13 cellular contexts compared by ENCODE assay signal in the genomic region with DNA sequence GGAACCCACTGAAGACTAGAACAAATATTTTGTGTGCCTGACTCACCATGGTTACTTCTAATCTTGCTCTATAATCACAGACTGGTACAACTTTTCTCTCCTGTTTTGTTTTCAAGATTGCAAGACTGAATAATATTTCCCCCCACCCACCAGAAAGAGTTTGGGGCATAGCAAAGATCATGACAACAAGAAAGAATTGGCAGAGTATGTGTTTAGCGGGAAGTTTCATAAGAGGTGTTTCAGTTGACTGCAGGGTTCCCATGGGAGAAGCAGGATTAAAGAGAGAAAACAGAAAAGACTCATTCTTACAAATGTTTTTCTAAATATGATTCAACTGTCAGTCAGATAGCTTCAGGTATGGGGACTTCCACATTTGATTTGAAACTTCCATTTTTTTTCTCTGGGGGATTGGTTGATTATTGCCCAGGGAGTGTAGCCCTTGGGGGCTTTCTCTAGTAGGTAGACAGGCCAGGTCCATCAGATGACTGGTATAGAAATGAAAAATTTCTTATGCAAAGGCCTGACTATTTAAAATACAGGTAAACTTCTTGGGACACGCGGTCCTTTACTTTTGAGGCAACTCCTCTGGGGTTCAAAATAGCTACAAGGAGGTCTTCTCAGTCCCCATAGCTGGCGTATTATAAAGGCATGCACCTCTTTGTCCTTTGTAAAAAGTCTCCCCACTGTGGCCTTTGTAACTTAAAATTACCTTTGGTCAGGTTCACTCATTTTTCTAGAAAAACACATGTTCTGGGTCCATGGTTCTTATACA. TPM values are rescaled to one million over a fixed set of nuclear protein-coding genes. Genes with fewer than 3 reads are reported as not detected.
DNase-seq lines count a peak whose midpoint lies in the region; ATAC-seq lines count a peak whose summit lies in the region.
"Had no signal": no experiment of that assay in that cellular context is flagged by ENCODE, and none has a peak within 500 bp of the region (broad histone marks: within the 10 kb centered on the region; RNA-seq: fewer than 3 reads in every experiment).

No MANE protein-coding gene starts in this region.

- no peaks in the 10 kb centered on the region for H3K27me3 Mint-ChIP-seq in stimulated activated memory B cell treated with anti-CD40 and anti-IgM and Interleukin-4, amounts not matched to agents 10 μg/mL and 1 μg/mL and 100 μg/mL, for 72 hours

- DNase-seq in posterior vena cava (ENCODE audit: low spot score) = no peak
- no peak for DNase-seq in foreskin melanocyte
- DNase-seq: activated CD8-positive, alpha-beta T cell treated with anti-CD3 and anti-CD28 coated beads, Interleukin-2, amount 10 ng/mL, durations not matched to agents 7 days and 5 days; islet precursor cell; NCI-H146 had no signal

- peaks cover 27% of the 10 kb centered on the region for H3K4me1 Mint-ChIP-seq in stimulated activated memory B cell treated with anti-CD40 and anti-IgM and Interleukin-4, amounts not matched to agents 10 μg/mL and 1 μg/mL and 100 μg/mL, for 72 hours

- H3K9me3 Mint-ChIP-seq in stimulated activated memory B cell treated with anti-CD40 and anti-IgM and Interleukin-4, amounts not matched to agents 10 μg/mL and 1 μg/mL and 100 μg/mL, for 72 hours = peaks cover 14% of the 10 kb centered on the region

- H3K27ac Mint-ChIP-seq in stimulated activated memory B cell treated with anti-CD40 and anti-IgM and Interleukin-4, amounts not matched to agents 10 μg/mL and 1 μg/mL and 100 μg/mL, for 72 hours = peak overlapping the region; percentile 46
- H3K27ac Mint-ChIP-seq: activated CD8-positive, alpha-beta T cell treated with anti-CD3 and anti-CD28 coated beads, Interleukin-2, amount 10 ng/mL, durations not matched to agents 7 days and 5 days; natural killer cell treated with Interleukin-12 subunit alpha and Interleukin-12 subunit beta and Interleukin-15 and Interleukin-18, amount 100 ng/mL, for 72 hours had no signal

- H3K36me3 Mint-ChIP-seq in stimulated activated memory B cell treated with anti-CD40 and anti-IgM and Interleukin-4, amounts not matched to agents 10 μg/mL and 1 μg/mL and 100 μg/mL, for 72 hours = peaks cover 16% of the 10 kb centered on the region

- intact Hi-C loops in posterior vena cava (cut with DNase I) = no loop called here

- no peak overlapping the region for H3K4me3 Mint-ChIP-seq in stimulated activated memory B cell treated with anti-CD40 and anti-IgM and Interleukin-4, amounts not matched to agents 10 μg/mL and 1 μg/mL and 100 μg/mL, for 72 hours
- H3K4me3 Mint-ChIP-seq: activated CD8-positive, alpha-beta T cell treated with anti-CD3 and anti-CD28 coated beads, Interleukin-2, amount 10 ng/mL, durations not matched to agents 7 days and 5 days; natural killer cell treated with Interleukin-12 subunit alpha and Interleukin-12 subunit beta and Interleukin-15 and Interleukin-18, amount 100 ng/mL, for 72 hours had no signal

- ATAC-seq in GM18909 (IDR thresholded peaks at IDR 0.05; ENCODE audit: poor library complexity, unreplicated experiment) = peak; percentile 82
- peak; percentile 69 for ATAC-seq in GM21717 (IDR thresholded peaks at IDR 0.05; ENCODE audit: unreplicated experiment)
- peak; percentile 36 for ATAC-seq in HG03103 (IDR thresholded peaks at IDR 0.05; ENCODE audit: low read depth, unreplicated experiment)
- peak; percentile 82 for ATAC-seq in stimulated activated memory B cell treated with anti-CD40 and anti-IgM and Interleukin-4, amounts not matched to agents 10 μg/mL and 1 μg/mL and 100 μg/mL, for 72 hours
- ATAC-seq in HG03025 (IDR thresholded peaks at IDR 0.05; ENCODE audit: low FRiP score, unreplicated experiment) = no peak
- ATAC-seq: activated CD8-positive, alpha-beta T cell treated with anti-CD3 and anti-CD28 coated beads, Interleukin-2, amount 10 ng/mL, durations not matched to agents 7 days and 5 days; natural killer cell treated with Interleukin-12 subunit alpha and Interleukin-12 subunit beta and Interleukin-15 and Interleukin-18, amount 100 ng/mL, for 72 hours had no signal

RNA-seq across cellular contexts. Expression of a gene that starts 13.9 kb away (rescaled TPM):
- total RNA-seq in posterior vena cava = not detected
- total RNA-seq: activated CD8-positive, alpha-beta T cell treated with anti-CD3 and anti-CD28 coated beads, Interleukin-2, amount 10 ng/mL, durations not matched to agents 7 days and 5 days; natural killer cell treated with Interleukin-12 subunit alpha and Interleukin-12 subunit beta and Interleukin-15 and Interleukin-18, amount 100 ng/mL, for 72 hours; skeletal muscle tissue; T-helper 1 cell treated with Interleukin-12 subunit alpha and Interleukin-12 subunit beta and Interleukin-4 antibody, amounts not matched to agents 30 ng/mL and 1 ng/mL, for 36 hours had no signal

RNA-seq across cellular contexts. Expression of a gene that starts 33.4 kb away (rescaled TPM):
- not detected for total RNA-seq in posterior vena cava
- total RNA-seq: activated CD8-positive, alpha-beta T cell treated with anti-CD3 and anti-CD28 coated beads, Interleukin-2, amount 10 ng/mL, durations not matched to agents 7 days and 5 days; natural killer cell treated with Interleukin-12 subunit alpha and Interleukin-12 subunit beta and Interleukin-15 and Interleukin-18, amount 100 ng/mL, for 72 hours; skeletal muscle tissue; T-helper 1 cell treated with Interleukin-12 subunit alpha and Interleukin-12 subunit beta and Interleukin-4 antibody, amounts not matched to agents 30 ng/mL and 1 ng/mL, for 36 hours had no signal

RNA-seq across cellular contexts. Expression of a gene that starts 43.6 kb away (rescaled TPM):
- total RNA-seq in posterior vena cava = not detected
- total RNA-seq: activated CD8-positive, alpha-beta T cell treated with anti-CD3 and anti-CD28 coated beads, Interleukin-2, amount 10 ng/mL, durations not matched to agents 7 days and 5 days; natural killer cell treated with Interleukin-12 subunit alpha and Interleukin-12 subunit beta and Interleukin-15 and Interleukin-18, amount 100 ng/mL, for 72 hours; skeletal muscle tissue; T-helper 1 cell treated with Interleukin-12 subunit alpha and Interleukin-12 subunit beta and Interleukin-4 antibody, amounts not matched to agents 30 ng/mL and 1 ng/mL, for 36 hours had no signal

RNA-seq across cellular contexts. Expression of a gene that starts 53.8 kb away (rescaled TPM):
- not detected for total RNA-seq in posterior vena cava
- total RNA-seq: activated CD8-positive, alpha-beta T cell treated with anti-CD3 and anti-CD28 coated beads, Interleukin-2, amount 10 ng/mL, durations not matched to agents 7 days and 5 days; natural killer cell treated with Interleukin-12 subunit alpha and Interleukin-12 subunit beta and Interleukin-15 and Interleukin-18, amount 100 ng/mL, for 72 hours; skeletal muscle tissue; T-helper 1 cell treated with Interleukin-12 subunit alpha and Interleukin-12 subunit beta and Interleukin-4 antibody, amounts not matched to agents 30 ng/mL and 1 ng/mL, for 36 hours had no signal
